1 cellular context compared by ENCODE assay signal in genomic region chrX:53282313-53282712, GRCh38.
TF ChIP-seq lines count a peak whose summit lies in the region.

No MANE protein-coding gene starts in this region.

TF ChIP-seq in SK-N-SH, 30 proteins besides CTCF, POLR2A, EP300 and RAD21 (continued from another document):
- no peak for TF ChIP-seq REST (IDR thresholded peaks at IDR 0.05; ENCODE audit: low read depth, low read length)
- no peak for TF ChIP-seq ZBTB33 (IDR thresholded peaks at IDR 0.05; ENCODE audit: borderline replicate concordance, low read depth)
- TF ChIP-seq EZH2phosphoT487 (IDR thresholded peaks at IDR 0.05; ENCODE audit: borderline replicate concordance, low read depth): no peak
- no peak for TF ChIP-seq PBX3 (IDR thresholded peaks at IDR 0.05)
- no peak for TF ChIP-seq SMC3 (IDR thresholded peaks at IDR 0.05; ENCODE audit: low read depth, low read length)
